In the genomic region with DNA sequence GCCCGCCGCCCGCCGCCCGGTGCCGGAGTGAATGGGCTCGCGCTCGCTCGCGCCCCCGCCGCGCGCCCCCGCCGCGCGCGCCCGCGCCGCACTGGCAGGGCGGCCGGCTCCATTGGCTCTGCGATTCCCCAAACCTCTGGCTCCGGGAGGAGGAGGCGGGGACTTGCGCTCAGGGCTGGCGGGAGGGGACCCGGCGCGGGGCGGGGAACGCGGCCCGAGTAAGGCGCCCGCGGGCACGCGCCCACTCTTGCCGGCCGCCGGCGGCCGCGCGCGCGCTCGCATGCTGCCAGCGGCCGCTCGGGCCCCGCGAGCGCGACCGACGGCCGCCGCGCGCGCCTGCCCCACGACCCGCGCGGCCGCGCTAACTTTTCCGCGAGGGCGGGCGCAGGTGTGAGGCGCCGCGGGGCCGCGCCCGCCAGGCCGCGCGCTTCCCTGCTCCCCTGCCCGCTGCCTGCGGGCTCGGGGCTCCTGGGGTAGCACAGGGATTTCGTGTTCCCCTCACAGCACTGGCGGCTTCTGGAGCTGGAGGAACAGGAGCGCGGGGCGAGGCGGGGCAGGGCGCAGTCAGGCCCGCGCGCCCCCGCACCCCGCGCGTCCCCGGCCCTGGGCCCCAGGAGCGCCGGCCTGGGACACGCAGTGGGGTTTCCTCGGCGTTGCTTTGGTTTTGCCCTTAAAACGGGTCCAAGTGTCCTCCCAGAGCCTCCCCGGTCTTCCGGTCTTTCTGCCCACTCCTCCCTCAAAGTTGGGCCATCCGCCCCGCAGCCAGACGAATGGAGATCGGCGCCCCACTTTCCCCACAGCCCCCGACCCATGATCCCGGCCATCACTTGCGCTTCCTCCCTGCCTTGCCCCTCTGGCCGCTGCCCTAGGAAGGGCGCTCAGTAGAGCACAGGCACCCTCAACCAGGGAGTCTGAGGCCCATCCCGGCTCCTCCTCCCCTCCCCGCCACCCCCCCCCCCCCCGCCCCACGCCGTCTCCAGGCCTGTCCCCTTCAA, we compare ENCODE assay signal across 8 cellular contexts.
DNase-seq lines count a peak whose midpoint lies in the region; ATAC-seq and TF ChIP-seq lines count a peak whose summit lies in the region.

No MANE protein-coding gene starts in this region.

- 9% methylated on average over 47 of the region's 126 CpGs for WGBS in smooth muscle cell (ENCODE audit: low lambda C conversion rate)

- ATAC-seq in HG03039 (IDR thresholded peaks at IDR 0.05; ENCODE audit: unreplicated experiment) (peak; percentile 37), HG02870 (IDR thresholded peaks at IDR 0.05; ENCODE audit: unreplicated experiment) (no peak)
- ATAC-seq in activated CD4-positive, CD25-positive, alpha-beta regulatory T cell treated with anti-CD3 and anti-CD28 coated beads, Interleukin-2, amount 50 U/mL, for 24 hours = peak; percentile 60 to 66

- H3K9me3 ChIP-seq in smooth muscle cell (replicated peaks; ENCODE audit: low read depth) = no peaks in the 10 kb centered on the region

- H3K4me2 ChIP-seq in smooth muscle cell = peak overlapping the region; percentile 88

- DNase-seq in GM12864 (ENCODE audit: low read depth) (peak; percentile 29), NCI-H2227 (lab: John Stamatoyannopoulos, UW; ENCODE audit: unreplicated experiment) (peak; percentile 92), iris pigment epithelial cell (ENCODE audit: low read depth) (peak; percentile 69), smooth muscle cell (lab: John Stamatoyannopoulos, UW; ENCODE audit: unreplicated experiment) (no peak)
- DNase-seq in central memory CD4-positive, alpha-beta T cell = peak; percentile 74

- H4K20me1 ChIP-seq in smooth muscle cell (ENCODE audit: low read depth) = no peaks in the 10 kb centered on the region

- H3K4me1 ChIP-seq in smooth muscle cell (ENCODE audit: low read depth) = peaks cover 2% of the 10 kb centered on the region

- no peaks in the 10 kb centered on the region for H3K79me2 ChIP-seq in smooth muscle cell (ENCODE audit: low read depth)

- TF ChIP-seq CTCF in GM12864 (IDR thresholded peaks at IDR 0.05; ENCODE audit: low read depth, low read length, missing control alignments) (no peak), smooth muscle cell (IDR thresholded peaks at IDR 0.05; ENCODE audit: borderline replicate concordance, insufficient read depth, poor library complexity, severe bottlenecking) (no peak)

- H3K9ac ChIP-seq in smooth muscle cell (ENCODE audit: low read depth) = no peak overlapping the region

- H2AFZ ChIP-seq in smooth muscle cell (ENCODE audit: low read depth) = no peak overlapping the region

- H3K36me3 ChIP-seq in smooth muscle cell (ENCODE audit: low read depth) = no peaks in the 10 kb centered on the region

- no peak overlapping the region for H3K27ac ChIP-seq in smooth muscle cell (ENCODE audit: low read depth)

- H3F3A ChIP-seq in smooth muscle cell (ENCODE audit: low read depth) = no peaks in the 10 kb centered on the region

- peaks cover 4% of the 10 kb centered on the region for H3K27me3 ChIP-seq in smooth muscle cell (ENCODE audit: low read depth)

- H3K4me3 ChIP-seq in GM12864 (ENCODE audit: low read depth, low read length) = peak overlapping the region; percentile 51
- peak overlapping the region; percentile 48 for H3K4me3 ChIP-seq in smooth muscle cell
